Comparison of ENCODE assay signal across 8 cellular contexts in the genomic region with DNA sequence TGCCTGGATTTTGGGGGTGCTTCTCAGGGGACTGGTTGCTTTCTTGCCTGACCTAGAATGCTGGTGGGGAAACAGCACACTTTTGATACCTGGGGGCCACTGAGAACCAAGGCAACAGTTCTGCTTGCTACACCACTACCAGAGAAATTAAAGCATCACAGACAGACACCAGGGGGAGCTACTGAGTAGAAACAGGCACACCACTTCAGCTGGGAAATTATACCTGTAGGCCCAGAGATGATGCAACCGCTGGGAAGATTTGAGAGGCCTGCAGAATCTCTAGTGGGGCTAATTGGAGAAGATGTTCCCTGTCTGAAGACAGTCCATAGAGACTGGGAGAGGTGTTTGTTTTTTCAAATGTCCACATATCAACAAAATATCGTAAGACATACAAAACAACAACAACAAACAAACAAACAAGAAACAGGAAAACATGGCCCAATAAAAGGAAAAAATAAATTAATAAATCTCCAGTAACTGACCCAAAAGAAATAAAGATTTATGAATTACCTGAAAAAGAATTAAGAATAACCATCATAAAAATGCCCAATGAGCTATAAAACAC.
DNase-seq lines count a peak whose midpoint lies in the region; ATAC-seq and TF ChIP-seq lines count a peak whose summit lies in the region.

No MANE protein-coding gene starts in this region.

- H3K4me3 Mint-ChIP-seq in activated CD4-positive, alpha-beta memory T cell treated with anti-CD3 and anti-CD28 coated beads, Interleukin-2, amount 10 ng/mL, durations not matched to agents 7 days and 5 days: no peak overlapping the region
- no peak overlapping the region for H3K4me3 Mint-ChIP-seq in glutamatergic neuron (ENCODE audit: unreplicated experiment)

- no peaks in the 10 kb centered on the region for H3K9me3 Mint-ChIP-seq in activated CD4-positive, alpha-beta memory T cell treated with anti-CD3 and anti-CD28 coated beads, Interleukin-2, amount 10 ng/mL, durations not matched to agents 7 days and 5 days
- no peaks in the 10 kb centered on the region for H3K9me3 Mint-ChIP-seq in glutamatergic neuron (ENCODE audit: unreplicated experiment)

- no peaks in the 10 kb centered on the region for H3K36me3 Mint-ChIP-seq in activated CD4-positive, alpha-beta memory T cell treated with anti-CD3 and anti-CD28 coated beads, Interleukin-2, amount 10 ng/mL, durations not matched to agents 7 days and 5 days (ENCODE audit: low read depth)
- no peaks in the 10 kb centered on the region for H3K36me3 Mint-ChIP-seq in glutamatergic neuron (ENCODE audit: unreplicated experiment)

- no peaks in the 10 kb centered on the region for H3K4me1 ChIP-seq in psoas muscle

- ATAC-seq in HG02885 (IDR thresholded peaks at IDR 0.05; ENCODE audit: poor library complexity, unreplicated experiment): peak; percentile 71
- peak; percentile 69 to 87 (median 78) for ATAC-seq in psoas muscle

- intact Hi-C loops in psoas muscle (cut with DNase I): loop anchor here (2.0 kb wide), 1 partner anchor 34 kb away; no protein-coding TSS in a partner anchor

- H3K36me3 ChIP-seq in psoas muscle (ENCODE audit: insufficient read depth in 1 of 2, low read depth in 1 of 2): no peaks in the 10 kb centered on the region

- WGBS in psoas muscle, 3 donors: 82 to 96% (median 85%) methylated on average over 1 to 2 of the region's 2 CpGs

- H3K27me3 ChIP-seq in psoas muscle (ENCODE audit: insufficient read depth in 3 of 3, low read length in 2 of 3): no peaks in the 10 kb centered on the region

- DNase-seq in activated T-cell treated with anti-CD3 and anti-CD28 coated beads for 4 hours (peak; percentile 22), NCI-H226 (peak; percentile 34), glutamatergic neuron (peak; percentile 57), psoas muscle (no peak)
- DNase-seq in activated T-cell treated with anti-CD3 and anti-CD28 coated beads, Interleukin-2, amount 50 U/mL, for 1 hour: no peak
- peak; percentile 47 for DNase-seq in activated CD4-positive, alpha-beta memory T cell treated with anti-CD3 and anti-CD28 coated beads, Interleukin-2, amount 10 ng/mL, durations not matched to agents 7 days and 5 days
- no peak for DNase-seq in stimulated activated naive CD4-positive, alpha-beta T cell treated with Interleukin-2 at 50 U/mL for 16 hours (lab: John Stamatoyannopoulos, UW)

- no peaks in the 10 kb centered on the region for H3K9me3 ChIP-seq in psoas muscle

- peak; percentile 78 for TF ChIP-seq CTCF in glutamatergic neuron (IDR thresholded peaks at IDR 0.05; ENCODE audit: partially characterized antibody, unreplicated experiment)
- peak; percentile 62 for TF ChIP-seq CTCF in psoas muscle (IDR thresholded peaks at IDR 0.05)

- no peaks in the 10 kb centered on the region for H3K4me1 Mint-ChIP-seq in activated CD4-positive, alpha-beta memory T cell treated with anti-CD3 and anti-CD28 coated beads, Interleukin-2, amount 10 ng/mL, durations not matched to agents 7 days and 5 days
- no peaks in the 10 kb centered on the region for H3K4me1 Mint-ChIP-seq in glutamatergic neuron (ENCODE audit: low read depth, unreplicated experiment)

- POLR2A ChIA-PET in activated CD4-positive, alpha-beta memory T cell treated with anti-CD3 and anti-CD28 coated beads, Interleukin-2, amount 10 ng/mL, durations not matched to agents 7 days and 5 days (lab: Charles Lee): no interaction called here

- no peak overlapping the region for H3K27ac ChIP-seq in psoas muscle

- H3K4me3 ChIP-seq in psoas muscle: no peak overlapping the region

- no peak overlapping the region for H3K27ac Mint-ChIP-seq in activated CD4-positive, alpha-beta memory T cell treated with anti-CD3 and anti-CD28 coated beads, Interleukin-2, amount 10 ng/mL, durations not matched to agents 7 days and 5 days
- no peak overlapping the region for H3K27ac Mint-ChIP-seq in glutamatergic neuron (ENCODE audit: unreplicated experiment)

- CTCF ChIA-PET in activated CD4-positive, alpha-beta memory T cell treated with anti-CD3 and anti-CD28 coated beads, Interleukin-2, amount 10 ng/mL, durations not matched to agents 7 days and 5 days (lab: Charles Lee): interaction anchor here (1.1 to 3.0 kb wide), 6 partner anchors 9 to 39 kb away, joined by 4 to 30 read pairs (median 6); no protein-coding TSS in a partner anchor

- no peaks in the 10 kb centered on the region for H3K27me3 Mint-ChIP-seq in activated CD4-positive, alpha-beta memory T cell treated with anti-CD3 and anti-CD28 coated beads, Interleukin-2, amount 10 ng/mL, durations not matched to agents 7 days and 5 days
- H3K27me3 Mint-ChIP-seq in glutamatergic neuron (ENCODE audit: unreplicated experiment): no peaks in the 10 kb centered on the region

Comparison
In these comparisons a context has a peak if more than half of its experiments do, and no peak if none do; other contexts are left out.
1. DNase-seq: peak in activated T-cell treated with anti-CD3 and anti-CD28 coated beads for 4 hours (single experiment), NCI-H226 (single experiment), activated CD4-positive, alpha-beta memory T cell treated with anti-CD3 and anti-CD28 coated beads, Interleukin-2, amount 10 ng/mL, durations not matched to agents 7 days and 5 days (single experiment) and glutamatergic neuron (single experiment); none in activated T-cell treated with anti-CD3 and anti-CD28 coated beads, Interleukin-2, amount 50 U/mL, for 1 hour (single experiment), psoas muscle (0 of 2) and stimulated activated naive CD4-positive, alpha-beta T cell treated with Interleukin-2 at 50 U/mL for 16 hours (single experiment).